Comparison of ENCODE assay signal across 21 cellular contexts in genomic region chr17:71900830-71901229, GRCh38.
DNase-seq lines count a peak whose midpoint lies in the region; ATAC-seq and TF ChIP-seq lines count a peak whose summit lies in the region.
"Had no signal": no experiment of that assay in that cellular context is flagged by ENCODE, and none has a peak within 500 bp of the region (broad histone marks: within the 10 kb centered on the region; RNA-seq: fewer than 3 reads in every experiment).

No MANE protein-coding gene starts in this region.

- H3K4me1 Mint-ChIP-seq in activated CD4-positive, alpha-beta memory T cell treated with anti-CD3 and anti-CD28 coated beads for 36 hours (ENCODE audit: low read depth): no peaks in the 10 kb centered on the region

- no peak for TF ChIP-seq CTCF in foreskin keratinocyte (conservative IDR thresholded peaks at IDR 0.05)

- peak in 2 of 3 experiments; percentile 17 to 53 for DNase-seq in NCI-H1417 (lab: John Stamatoyannopoulos, UW)
- no peak for DNase-seq in NCI-H1417 treated with DMSO at 0.1 percent for 48 hours (lab: John Stamatoyannopoulos, UW)
- peak; percentile 38 for DNase-seq in T1000 (lab: John Stamatoyannopoulos, UW)
- peak; percentile 77 to 91 for DNase-seq in foreskin keratinocyte
- DNase-seq in NCI-H510A treated with DMSO at 0.1 percent for 48 hours (lab: John Stamatoyannopoulos, UW): no peak
- no peak for DNase-seq in activated CD4-positive, alpha-beta memory T cell treated with anti-CD3 and anti-CD28 coated beads for 36 hours
- no peak for DNase-seq in T-helper 1 cell
- DNase-seq: activated T-cell treated with anti-CD3 and anti-CD28 coated beads, Interleukin-2, amount 50 U/mL, for 48 hours; C1 segment of cervical spinal cord; cerebellar nuclear complex; DMS79; glutamatergic neuron; H7; kidney; NCI-H1436 treated with DMSO at 0.1 percent for 48 hours; NCI-H446; sigmoid colon had no signal

- no peaks in the 10 kb centered on the region for H3K27me3 Mint-ChIP-seq in activated CD4-positive, alpha-beta memory T cell treated with anti-CD3 and anti-CD28 coated beads for 36 hours

- CTCF ChIA-PET in activated CD4-positive, alpha-beta memory T cell treated with anti-CD3 and anti-CD28 coated beads for 36 hours (lab: Charles Lee): no interaction called here

- H3K27ac ChIP-seq in foreskin keratinocyte: no peak overlapping the region
- H3K27ac ChIP-seq: 22Rv1, sigmoid colon, thoracic aorta had no signal

- peaks cover 30% of the 10 kb centered on the region for H3K4me1 ChIP-seq in foreskin keratinocyte

- POLR2A ChIA-PET in activated CD4-positive, alpha-beta memory T cell treated with anti-CD3 and anti-CD28 coated beads for 36 hours (lab: Charles Lee): no interaction called here

- H3K27me3 ChIP-seq in foreskin keratinocyte: no peaks in the 10 kb centered on the region
- H3K27me3 ChIP-seq: sigmoid colon had no signal

- no peak overlapping the region for H3K27ac Mint-ChIP-seq in activated CD4-positive, alpha-beta memory T cell treated with anti-CD3 and anti-CD28 coated beads for 36 hours

- no peaks in the 10 kb centered on the region for H3K36me3 Mint-ChIP-seq in activated CD4-positive, alpha-beta memory T cell treated with anti-CD3 and anti-CD28 coated beads for 36 hours

- intact Hi-C loops in activated CD4-positive, alpha-beta memory T cell treated with anti-CD3 and anti-CD28 coated beads for 36 hours (cut with micrococcal nuclease): no loop called here

- ATAC-seq in foreskin keratinocyte: peak; percentile 94
- ATAC-seq in GM19467 (IDR thresholded peaks at IDR 0.05; ENCODE audit: unreplicated experiment): no peak
- ATAC-seq: K562 had no signal

- peaks cover 10% of the 10 kb centered on the region for H3K9me3 Mint-ChIP-seq in activated CD4-positive, alpha-beta memory T cell treated with anti-CD3 and anti-CD28 coated beads for 36 hours

- no peak overlapping the region for H3K4me3 Mint-ChIP-seq in activated CD4-positive, alpha-beta memory T cell treated with anti-CD3 and anti-CD28 coated beads for 36 hours

Comparison
In these comparisons a context has a peak if more than half of its experiments do, and no peak if none do; other contexts are left out.
1. DNase-seq: peak in NCI-H1417 (2 of 3), T1000 (single experiment) and foreskin keratinocyte (2 of 2); none in NCI-H1417 treated with DMSO at 0.1 percent for 48 hours (single experiment), NCI-H510A treated with DMSO at 0.1 percent for 48 hours (single experiment), activated CD4-positive, alpha-beta memory T cell treated with anti-CD3 and anti-CD28 coated beads for 36 hours (single experiment) and T-helper 1 cell (0 of 5).